Comparison of ENCODE assay signal across 1 cellular context in the genomic region with DNA sequence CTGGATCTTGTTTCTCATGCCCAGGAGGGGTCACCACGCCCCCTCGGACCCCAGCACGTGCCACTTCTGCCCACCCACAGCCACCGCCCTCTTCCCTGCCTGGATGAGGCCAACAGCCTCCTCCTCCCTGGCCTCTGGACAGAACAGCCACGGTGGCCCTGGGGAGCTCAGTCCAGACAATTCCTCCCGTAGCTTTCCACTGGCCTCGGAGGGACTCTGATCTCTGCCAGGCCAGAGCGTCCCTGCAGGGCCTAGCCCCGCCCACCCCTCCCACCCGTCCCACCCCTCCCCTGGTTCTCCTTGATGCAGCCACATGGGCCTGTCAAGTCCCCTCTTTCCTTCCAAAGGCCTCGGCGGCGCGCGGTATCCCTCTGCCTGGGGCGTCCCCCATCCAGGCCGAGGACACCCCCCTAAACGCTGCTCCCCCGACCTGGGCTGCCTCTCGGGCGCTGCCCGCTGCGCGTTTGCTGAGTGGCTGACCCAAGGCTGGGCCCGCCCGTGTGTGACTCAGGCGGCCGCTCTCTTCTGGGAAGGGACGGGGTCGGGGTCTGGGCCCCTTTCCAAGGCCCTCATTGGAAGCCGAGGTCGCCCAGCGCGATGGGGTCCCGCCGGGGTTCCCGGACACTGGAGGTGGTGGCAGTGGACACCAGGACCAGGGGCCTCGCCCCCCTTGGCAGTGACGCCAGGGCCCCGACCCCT.
TF ChIP-seq lines count a peak whose summit lies in the region.

No MANE protein-coding gene starts in this region.

TF ChIP-seq in HepG2, 621 proteins besides CTCF, POLR2A, EP300 and RAD21 (continued from another document and continues in another):
- TF ChIP-seq, protein P1, sequence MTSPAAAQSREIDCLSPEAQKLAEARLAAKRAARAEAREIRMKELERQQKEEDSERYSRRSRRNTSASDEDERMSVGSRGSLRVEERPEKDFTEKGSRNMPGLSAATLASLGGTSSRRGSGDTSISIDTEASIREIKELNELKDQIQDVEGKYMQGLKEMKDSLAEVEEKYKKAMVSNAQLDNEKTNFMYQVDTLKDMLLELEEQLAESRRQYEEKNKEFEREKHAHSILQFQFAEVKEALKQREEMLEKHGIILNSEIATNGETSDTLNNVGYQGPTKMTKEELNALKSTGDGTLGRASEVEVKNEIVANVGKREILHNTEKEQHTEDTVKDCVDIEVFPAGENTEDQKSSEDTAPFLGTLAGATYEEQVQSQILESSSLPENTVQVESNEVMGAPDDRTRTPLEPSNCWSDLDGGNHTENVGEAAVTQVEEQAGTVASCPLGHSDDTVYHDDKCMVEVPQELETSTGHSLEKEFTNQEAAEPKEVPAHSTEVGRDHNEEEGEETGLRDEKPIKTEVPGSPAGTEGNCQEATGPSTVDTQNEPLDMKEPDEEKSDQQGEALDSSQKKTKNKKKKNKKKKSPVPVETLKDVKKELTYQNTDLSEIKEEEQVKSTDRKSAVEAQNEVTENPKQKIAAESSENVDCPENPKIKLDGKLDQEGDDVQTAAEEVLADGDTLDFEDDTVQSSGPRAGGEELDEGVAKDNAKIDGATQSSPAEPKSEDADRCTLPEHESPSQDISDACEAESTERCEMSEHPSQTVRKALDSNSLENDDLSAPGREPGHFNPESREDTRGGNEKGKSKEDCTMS (CRISPR knock-in tag; conservative IDR thresholded peaks at IDR 0.05), result no peak
- TF ChIP-seq SNAI1 (CRISPR knock-in tag; IDR thresholded peaks at IDR 0.05; ENCODE audit: borderline replicate concordance) (no peak; the same call in 1 of the 2 replicates), GATAD1 (CRISPR knock-in tag; IDR thresholded peaks at IDR 0.05) (0 out of 2 replicates have a peak, but pooled peaks have one; percentile 15), ZNF552 (CRISPR knock-in tag; IDR thresholded peaks at IDR 0.05; ENCODE audit: borderline replicate concordance) (no peak), ZNF607 (CRISPR knock-in tag; IDR thresholded peaks at IDR 0.05; ENCODE audit: borderline replicate concordance) (no peak), THYN1 (CRISPR knock-in tag; IDR thresholded peaks at IDR 0.05; ENCODE audit: borderline replicate concordance, low read depth) (no peak), PTBP1 (IDR thresholded peaks at IDR 0.05; ENCODE audit: low read depth, low read length, poor library complexity, severe bottlenecking) (no peak), ZNF644 (CRISPR knock-in tag; IDR thresholded peaks at IDR 0.05; ENCODE audit: low read depth) (no peak), SATB2 (CRISPR knock-in tag; IDR thresholded peaks at IDR 0.05) (0 out of 2 replicates have a peak, but pooled peaks have one; percentile 7), ZSCAN25 (CRISPR knock-in tag; IDR thresholded peaks at IDR 0.05) (no peak), ZNF142 (CRISPR knock-in tag; IDR thresholded peaks at IDR 0.05) (no peak), ZNF839 (CRISPR knock-in tag; IDR thresholded peaks at IDR 0.05; ENCODE audit: borderline replicate concordance) (no peak), CHD4 (IDR thresholded peaks at IDR 0.05; ENCODE audit: borderline replicate concordance, low read length) (no peak; the same call in none of the 2 replicates), ATM (IDR thresholded peaks at IDR 0.05; ENCODE audit: borderline replicate concordance) (no peak), PAWR (CRISPR knock-in tag; IDR thresholded peaks at IDR 0.05; ENCODE audit: borderline replicate concordance) (no peak), GABPB1 (CRISPR knock-in tag; IDR thresholded peaks at IDR 0.05) (no peak), ZNF530 (CRISPR knock-in tag; IDR thresholded peaks at IDR 0.05; ENCODE audit: low read depth) (no peak), ZNF782 (CRISPR knock-in tag; IDR thresholded peaks at IDR 0.05; ENCODE audit: borderline replicate concordance) (no peak), ZZZ3 (CRISPR knock-in tag; IDR thresholded peaks at IDR 0.05; ENCODE audit: borderline replicate concordance) (no peak), ZNF614 (CRISPR knock-in tag; IDR thresholded peaks at IDR 0.05; ENCODE audit: borderline replicate concordance) (no peak), ELF1 (CRISPR knock-in tag; IDR thresholded peaks at IDR 0.05) (no peak), KLF11 (CRISPR knock-in tag; IDR thresholded peaks at IDR 0.05) (no peak), MEIS2 (CRISPR knock-in tag; IDR thresholded peaks at IDR 0.05) (no peak), ZNF292 (CRISPR knock-in tag; IDR thresholded peaks at IDR 0.05; ENCODE audit: borderline replicate concordance, low read depth) (no peak), U2AF1 (optimal IDR thresholded peaks at IDR 0.05; ENCODE audit: low read depth, low read length) (no peak), NPAS2 (CRISPR knock-in tag; IDR thresholded peaks at IDR 0.05; ENCODE audit: borderline replicate concordance) (no peak), ZNF18 (CRISPR knock-in tag; IDR thresholded peaks at IDR 0.05; ENCODE audit: insufficient replicate concordance) (peak; percentile 66), ZNF235 (CRISPR knock-in tag; IDR thresholded peaks at IDR 0.05; ENCODE audit: borderline replicate concordance) (no peak), HDAC2 (CRISPR knock-in tag; IDR thresholded peaks at IDR 0.05) (peak; percentile 41; the same call in 1 of the 2 replicates), NFRKB (IDR thresholded peaks at IDR 0.05) (no peak), EEA1 (CRISPR knock-in tag; IDR thresholded peaks at IDR 0.05; ENCODE audit: borderline replicate concordance) (no peak), NFE2L2 (IDR thresholded peaks at IDR 0.05; ENCODE audit: low read length) (no peak)
- TF ChIP-seq, protein P2, sequence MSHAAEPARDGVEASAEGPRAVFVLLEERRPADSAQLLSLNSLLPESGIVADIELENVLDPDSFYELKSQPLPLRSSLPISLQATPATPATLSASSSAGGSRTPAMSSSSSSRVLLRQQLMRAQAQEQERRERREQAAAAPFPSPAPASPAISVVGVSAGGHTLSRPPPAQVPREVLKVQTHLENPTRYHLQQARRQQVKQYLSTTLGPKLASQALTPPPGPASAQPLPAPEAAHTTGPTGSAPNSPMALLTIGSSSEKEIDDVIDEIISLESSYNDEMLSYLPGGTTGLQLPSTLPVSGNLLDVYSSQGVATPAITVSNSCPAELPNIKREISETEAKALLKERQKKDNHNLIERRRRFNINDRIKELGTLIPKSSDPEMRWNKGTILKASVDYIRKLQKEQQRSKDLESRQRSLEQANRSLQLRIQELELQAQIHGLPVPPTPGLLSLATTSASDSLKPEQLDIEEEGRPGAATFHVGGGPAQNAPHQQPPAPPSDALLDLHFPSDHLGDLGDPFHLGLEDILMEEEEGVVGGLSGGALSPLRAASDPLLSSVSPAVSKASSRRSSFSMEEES (CRISPR knock-in tag; IDR thresholded peaks at IDR 0.05), result no peak
- TF ChIP-seq, protein P3, sequence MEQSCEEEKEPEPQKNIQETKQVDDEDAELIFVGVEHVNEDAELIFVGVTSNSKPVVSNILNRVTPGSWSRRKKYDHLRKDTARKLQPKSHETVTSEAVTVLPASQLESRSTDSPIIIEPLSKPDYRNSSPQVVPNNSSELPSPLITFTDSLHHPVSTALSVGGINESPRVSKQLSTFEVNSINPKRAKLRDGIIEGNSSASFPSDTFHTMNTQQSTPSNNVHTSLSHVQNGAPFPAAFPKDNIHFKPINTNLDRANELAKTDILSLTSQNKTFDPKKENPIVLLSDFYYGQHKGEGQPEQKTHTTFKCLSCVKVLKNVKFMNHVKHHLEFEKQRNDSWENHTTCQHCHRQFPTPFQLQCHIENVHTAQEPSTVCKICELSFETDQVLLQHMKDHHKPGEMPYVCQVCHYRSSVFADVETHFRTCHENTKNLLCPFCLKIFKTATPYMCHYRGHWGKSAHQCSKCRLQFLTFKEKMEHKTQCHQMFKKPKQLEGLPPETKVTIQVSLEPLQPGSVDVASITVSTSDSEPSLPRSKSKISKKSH (CRISPR knock-in tag; IDR thresholded peaks at IDR 0.05; ENCODE audit: borderline replicate concordance), result no peak
- TF ChIP-seq, protein P4, sequence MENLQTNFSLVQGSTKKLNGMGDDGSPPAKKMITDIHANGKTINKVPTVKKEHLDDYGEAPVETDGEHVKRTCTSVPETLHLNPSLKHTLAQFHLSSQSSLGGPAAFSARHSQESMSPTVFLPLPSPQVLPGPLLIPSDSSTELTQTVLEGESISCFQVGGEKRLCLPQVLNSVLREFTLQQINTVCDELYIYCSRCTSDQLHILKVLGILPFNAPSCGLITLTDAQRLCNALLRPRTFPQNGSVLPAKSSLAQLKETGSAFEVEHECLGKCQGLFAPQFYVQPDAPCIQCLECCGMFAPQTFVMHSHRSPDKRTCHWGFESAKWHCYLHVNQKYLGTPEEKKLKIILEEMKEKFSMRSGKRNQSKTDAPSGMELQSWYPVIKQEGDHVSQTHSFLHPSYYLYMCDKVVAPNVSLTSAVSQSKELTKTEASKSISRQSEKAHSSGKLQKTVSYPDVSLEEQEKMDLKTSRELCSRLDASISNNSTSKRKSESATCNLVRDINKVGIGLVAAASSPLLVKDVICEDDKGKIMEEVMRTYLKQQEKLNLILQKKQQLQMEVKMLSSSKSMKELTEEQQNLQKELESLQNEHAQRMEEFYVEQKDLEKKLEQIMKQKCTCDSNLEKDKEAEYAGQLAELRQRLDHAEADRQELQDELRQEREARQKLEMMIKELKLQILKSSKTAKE (CRISPR knock-in tag; IDR thresholded peaks at IDR 0.05; ENCODE audit: borderline replicate concordance), result no peak
- TF ChIP-seq, protein P5, sequence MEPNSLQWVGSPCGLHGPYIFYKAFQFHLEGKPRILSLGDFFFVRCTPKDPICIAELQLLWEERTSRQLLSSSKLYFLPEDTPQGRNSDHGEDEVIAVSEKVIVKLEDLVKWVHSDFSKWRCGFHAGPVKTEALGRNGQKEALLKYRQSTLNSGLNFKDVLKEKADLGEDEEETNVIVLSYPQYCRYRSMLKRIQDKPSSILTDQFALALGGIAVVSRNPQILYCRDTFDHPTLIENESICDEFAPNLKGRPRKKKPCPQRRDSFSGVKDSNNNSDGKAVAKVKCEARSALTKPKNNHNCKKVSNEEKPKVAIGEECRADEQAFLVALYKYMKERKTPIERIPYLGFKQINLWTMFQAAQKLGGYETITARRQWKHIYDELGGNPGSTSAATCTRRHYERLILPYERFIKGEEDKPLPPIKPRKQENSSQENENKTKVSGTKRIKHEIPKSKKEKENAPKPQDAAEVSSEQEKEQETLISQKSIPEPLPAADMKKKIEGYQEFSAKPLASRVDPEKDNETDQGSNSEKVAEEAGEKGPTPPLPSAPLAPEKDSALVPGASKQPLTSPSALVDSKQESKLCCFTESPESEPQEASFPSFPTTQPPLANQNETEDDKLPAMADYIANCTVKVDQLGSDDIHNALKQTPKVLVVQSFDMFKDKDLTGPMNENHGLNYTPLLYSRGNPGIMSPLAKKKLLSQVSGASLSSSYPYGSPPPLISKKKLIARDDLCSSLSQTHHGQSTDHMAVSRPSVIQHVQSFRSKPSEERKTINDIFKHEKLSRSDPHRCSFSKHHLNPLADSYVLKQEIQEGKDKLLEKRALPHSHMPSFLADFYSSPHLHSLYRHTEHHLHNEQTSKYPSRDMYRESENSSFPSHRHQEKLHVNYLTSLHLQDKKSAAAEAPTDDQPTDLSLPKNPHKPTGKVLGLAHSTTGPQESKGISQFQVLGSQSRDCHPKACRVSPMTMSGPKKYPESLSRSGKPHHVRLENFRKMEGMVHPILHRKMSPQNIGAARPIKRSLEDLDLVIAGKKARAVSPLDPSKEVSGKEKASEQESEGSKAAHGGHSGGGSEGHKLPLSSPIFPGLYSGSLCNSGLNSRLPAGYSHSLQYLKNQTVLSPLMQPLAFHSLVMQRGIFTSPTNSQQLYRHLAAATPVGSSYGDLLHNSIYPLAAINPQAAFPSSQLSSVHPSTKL (CRISPR knock-in tag; IDR thresholded peaks at IDR 0.05), result peak; percentile 52
